Comparison of ENCODE assay signal across 10 cellular contexts in genomic region chr5:14675309-14675708, GRCh38. TPM values are rescaled to one million over a fixed set of nuclear protein-coding genes. Genes with fewer than 3 reads are reported as not detected.
A peak's percentile ranks its signal among the peaks of the same experiment; 100 is the strongest.
DNase-seq lines count a peak whose midpoint lies in the region; ATAC-seq and TF ChIP-seq lines count a peak whose summit lies in the region.
"Had no signal": no experiment of that assay in that cellular context is flagged by ENCODE, and none has a peak within 500 bp of the region (broad histone marks: within the 10 kb centered on the region; RNA-seq: fewer than 3 reads in every experiment).

No MANE protein-coding gene starts in this region.

- H3K4me1 Mint-ChIP-seq in CD8-positive, alpha-beta T cell (ENCODE audit: low read depth) = peaks cover 73% of the 10 kb centered on the region
- peaks cover 30% of the 10 kb centered on the region for H3K4me1 Mint-ChIP-seq in mesothelial cell of epicardium

- no peak for TF ChIP-seq CTCF in CD8-positive, alpha-beta T cell (IDR thresholded peaks at IDR 0.05)
- TF ChIP-seq CTCF in RWPE2 (IDR thresholded peaks at IDR 0.05; ENCODE audit: poor library complexity, severe bottlenecking) (no peak), mesothelial cell of epicardium (IDR thresholded peaks at IDR 0.05; ENCODE audit: unreplicated experiment) (no peak), lower leg skin (IDR thresholded peaks at IDR 0.05) (no peak), uterus (IDR thresholded peaks at IDR 0.05) (no peak)

- CTCF ChIA-PET in CD8-positive, alpha-beta T cell (lab: Charles Lee) = interaction anchor here (1.2 to 3.3 kb wide), 5 partner anchors 9 to 323 kb away, joined by 3 to 18 read pairs (median 4); no protein-coding TSS in a partner anchor

- no peaks in the 10 kb centered on the region for H3K27me3 Mint-ChIP-seq in CD8-positive, alpha-beta T cell (ENCODE audit: low read depth)
- H3K27me3 Mint-ChIP-seq in mesothelial cell of epicardium (ENCODE audit: low read depth) = no peaks in the 10 kb centered on the region

- H3K36me3 Mint-ChIP-seq in CD8-positive, alpha-beta T cell = peaks cover 54% of the 10 kb centered on the region
- peaks cover 10% of the 10 kb centered on the region for H3K36me3 Mint-ChIP-seq in mesothelial cell of epicardium

- H3K9me3 Mint-ChIP-seq in CD8-positive, alpha-beta T cell = no peaks in the 10 kb centered on the region
- H3K9me3 Mint-ChIP-seq in mesothelial cell of epicardium = no peaks in the 10 kb centered on the region
- H3K9me3 Mint-ChIP-seq: endodermal cell had no signal

- peak overlapping the region; percentile 77 for H3K27ac Mint-ChIP-seq in CD8-positive, alpha-beta T cell
- H3K27ac Mint-ChIP-seq in mesothelial cell of epicardium = peak overlapping the region; percentile 49
- H3K27ac Mint-ChIP-seq: endodermal cell had no signal

- no peaks in the 10 kb centered on the region for H3K9me3 ChIP-seq in CD8-positive, alpha-beta T cell (ENCODE audit: low read length)
- H3K9me3 ChIP-seq in RWPE2 (ENCODE audit: severe bottlenecking) (no peaks in the 10 kb centered on the region), uterus (no peaks in the 10 kb centered on the region)

- peaks cover 52% of the 10 kb centered on the region for H3K4me1 ChIP-seq in CD8-positive, alpha-beta T cell (ENCODE audit: insufficient read depth, low read length)
- H3K4me1 ChIP-seq in RWPE2 (ENCODE audit: insufficient read depth, poor library complexity, severe bottlenecking) = peaks cover 42% of the 10 kb centered on the region
- peaks cover 0 to 4% of the 10 kb centered on the region in 2 donors for H3K4me1 ChIP-seq in uterus

- intact Hi-C loops in CD8-positive, alpha-beta T cell (cut with DNase I, micrococcal nuclease) = no loop called here
- intact Hi-C loops in lower leg skin (cut with DNase I; ENCODE audit: low total_unique reads) (no loop called here), uterus (cut with DNase I; ENCODE audit: low total_unique reads) (no loop called here)

- TF ChIP-seq POLR2A in lower leg skin (IDR thresholded peaks at IDR 0.05) = no peak
- no peak for TF ChIP-seq POLR2A in uterus (IDR thresholded peaks at IDR 0.05)

- no peaks in the 10 kb centered on the region for H3K27me3 ChIP-seq in CD8-positive, alpha-beta T cell (ENCODE audit: insufficient read depth, low read length)
- no peaks in the 10 kb centered on the region for H3K27me3 ChIP-seq in RWPE2 (ENCODE audit: insufficient read depth, poor library complexity, severe bottlenecking)
- H3K27me3 ChIP-seq in uterus = no peaks in the 10 kb centered on the region

- H3K4me3 Mint-ChIP-seq in CD8-positive, alpha-beta T cell = peak overlapping the region; percentile 63
- H3K4me3 Mint-ChIP-seq in mesothelial cell of epicardium = no peak overlapping the region
- H3K4me3 Mint-ChIP-seq: endodermal cell had no signal

- no peak for ATAC-seq in CD8-positive, alpha-beta T cell
- ATAC-seq in GM19328 (IDR thresholded peaks at IDR 0.05; ENCODE audit: unreplicated experiment) = peak; percentile 1
- no peak for ATAC-seq in RWPE2 (ENCODE audit: low read depth)

- H3K36me3 ChIP-seq in CD8-positive, alpha-beta T cell (ENCODE audit: insufficient read depth, low read length) = peaks cover 3% of the 10 kb centered on the region
- H3K36me3 ChIP-seq in RWPE2 (ENCODE audit: low read depth) (peaks cover 43% of the 10 kb centered on the region), uterus (no peaks in the 10 kb centered on the region)

- WGBS in lower leg skin, 2 donors = 63 to 75% methylated on average over 6 of the region's 6 CpGs

- POLR2A ChIA-PET in CD8-positive, alpha-beta T cell (lab: Charles Lee) = interaction anchor here (0.5 to 1.7 kb wide), 5 partner anchors 8 to 299 kb away, joined by 3 to 5 read pairs (median 3); no protein-coding TSS in a partner anchor

- DNase-seq in CD8-positive, alpha-beta T cell = no peak
- no peak for DNase-seq in RWPE2 (ENCODE audit: low spot score)
- DNase-seq in mesothelial cell of epicardium (ENCODE audit: low spot score in 2 of 2, unreplicated experiment in 2 of 2) = no peak
- no peak for DNase-seq in lower leg skin (ENCODE audit: low spot score in 2 of 2)
- DNase-seq in uterus = no peak
- no peak for DNase-seq in NCI-H2081 (lab: John Stamatoyannopoulos, UW)
- no peak for DNase-seq in SHP77 (lab: John Stamatoyannopoulos, UW)
- DNase-seq: endodermal cell, NCI-H2107 had no signal

- H3K27ac ChIP-seq in CD8-positive, alpha-beta T cell (ENCODE audit: low read depth, low read length) = no peak overlapping the region
- H3K27ac ChIP-seq in RWPE2 (ENCODE audit: poor library complexity, severe bottlenecking) = peak overlapping the region; percentile 47
- no peak overlapping the region for H3K27ac ChIP-seq in uterus

- no peak overlapping the region for H3K4me3 ChIP-seq in CD8-positive, alpha-beta T cell (ENCODE audit: low read depth, low read length)
- no peak overlapping the region for H3K4me3 ChIP-seq in RWPE2 (ENCODE audit: severe bottlenecking)
- no peak overlapping the region for H3K4me3 ChIP-seq in lower leg skin (ENCODE audit: low read depth, poor library complexity, severe bottlenecking)
- no peak overlapping the region for H3K4me3 ChIP-seq in uterus

RNA-seq across cellular contexts. Expression of gene OTULIN, which starts 10.8 kb away (rescaled TPM):
- 100 to 1,000 TPM; 135 to 140 TPM for total RNA-seq in CD8-positive, alpha-beta T cell
- 25.1 to 28.7 TPM (median 27.4 TPM) in 3 replicates for total RNA-seq in mesothelial cell of epicardium
- total RNA-seq in lower leg skin = 100 to 1,000 TPM in 1 of 4 donors, 10 to 100 TPM in 3; 52.4 to 131 (median 82.1) TPM
- 10 to 100 TPM in 2 of 4 donors, 1 to 10 TPM in 2; 5.0 to 30.1 (median 17.8) TPM for total RNA-seq in uterus
